ENCODE assay signal across 1 cellular context in genomic region chr1:91851130-91852010, GRCh38.
TF ChIP-seq lines count a peak whose summit lies in the region.

No MANE protein-coding gene starts in this region.

TF ChIP-seq in HEK293, 187 proteins besides CTCF, POLR2A, EP300 and RAD21 (continued from another document):
- TF ChIP-seq HIC1 (tag by site-specific recombination; IDR thresholded peaks at IDR 0.05) (peak; percentile 25; the same call in 1 of the 2 replicates), ZNF26 (tag by site-specific recombination; IDR thresholded peaks at IDR 0.05) (no peak), INSM2 (tag by site-specific recombination; IDR thresholded peaks at IDR 0.05) (peak; percentile 74), ZNF549 (tag by site-specific recombination; IDR thresholded peaks at IDR 0.05) (no peak), IKZF3 (tag by site-specific recombination; IDR thresholded peaks at IDR 0.05) (peak; percentile 97), GFI1B (tag by site-specific recombination; IDR thresholded peaks at IDR 0.05) (peak; percentile 89), ZNF560 (tag by site-specific recombination; IDR thresholded peaks at IDR 0.05; ENCODE audit: borderline replicate concordance) (no peak), GLIS1 (tag by site-specific recombination; IDR thresholded peaks at IDR 0.05) (peak; percentile 97), ZBTB6 (tag by site-specific recombination; IDR thresholded peaks at IDR 0.05) (peak; percentile 82), ZNF302 (tag by site-specific recombination; IDR thresholded peaks at IDR 0.05; ENCODE audit: low read depth) (no peak), ZNF184 (tag by site-specific recombination; IDR thresholded peaks at IDR 0.05) (0 out of 2 replicates have a peak, but pooled peaks have one; percentile 10), AEBP2 (tag by site-specific recombination; IDR thresholded peaks at IDR 0.05; ENCODE audit: borderline replicate concordance) (no peak), ZNF138 (tag by site-specific recombination; IDR thresholded peaks at IDR 0.05; ENCODE audit: borderline replicate concordance) (no peak), GLI2 (tag by site-specific recombination; IDR thresholded peaks at IDR 0.05; ENCODE audit: borderline replicate concordance, low read depth) (peak; percentile 76; the same call in 1 of the 2 replicates), ZNF624 (tag by site-specific recombination; IDR thresholded peaks at IDR 0.05) (no peak), HOXA7 (CRISPR knock-in tag; IDR thresholded peaks at IDR 0.05; ENCODE audit: borderline replicate concordance) (no peak), KLF1 (tag by site-specific recombination; IDR thresholded peaks at IDR 0.05) (peak; percentile 40), ZNF544 (tag by site-specific recombination; IDR thresholded peaks at IDR 0.05) (no peak), ZNF513 (tag by site-specific recombination; IDR thresholded peaks at IDR 0.05) (no peak; the same call in 1 of the 2 replicates), HOXC10 (CRISPR knock-in tag; IDR thresholded peaks at IDR 0.05) (no peak), KLF10 (tag by site-specific recombination; IDR thresholded peaks at IDR 0.05) (peak; percentile 63; the same call in 1 of the 2 replicates), ZNF449 (tag by site-specific recombination; IDR thresholded peaks at IDR 0.05) (no peak), ZBTB20 (tag by site-specific recombination; IDR thresholded peaks at IDR 0.05) (no peak), SCRT1 (tag by site-specific recombination; IDR thresholded peaks at IDR 0.05; ENCODE audit: borderline replicate concordance) (peak; percentile 37; the same call in 1 of the 2 replicates), ZNF155 (tag by site-specific recombination; IDR thresholded peaks at IDR 0.05) (no peak), KLF8 (tag by site-specific recombination; IDR thresholded peaks at IDR 0.05) (peak; percentile 57), ZNF341 (tag by site-specific recombination; IDR thresholded peaks at IDR 0.05; ENCODE audit: low read depth) (peak; percentile 97), PRDM4 (tag by site-specific recombination; IDR thresholded peaks at IDR 0.05) (peak; percentile 85), ZNF501 (tag by site-specific recombination; IDR thresholded peaks at IDR 0.05) (peak; percentile 66; the same call in 1 of the 2 replicates), ZNF843 (tag by site-specific recombination; IDR thresholded peaks at IDR 0.05) (peak; percentile 88), ZNF157 (tag by site-specific recombination; IDR thresholded peaks at IDR 0.05) (no peak), ZNF221 (tag by site-specific recombination; IDR thresholded peaks at IDR 0.05; ENCODE audit: borderline replicate concordance) (no peak), RBAK (tag by site-specific recombination; IDR thresholded peaks at IDR 0.05) (no peak), PATZ1 (tag by site-specific recombination; IDR thresholded peaks at IDR 0.05) (peak; percentile 65; the same call in 1 of the 2 replicates), ZEB2 (tag by site-specific recombination; IDR thresholded peaks at IDR 0.05) (peak; percentile 78; the same call in 1 of the 2 replicates), ZFP3 (tag by site-specific recombination; IDR thresholded peaks at IDR 0.05; ENCODE audit: low read depth) (no peak), ZNF175 (tag by site-specific recombination; IDR thresholded peaks at IDR 0.05) (no peak), ZNF416 (tag by site-specific recombination; IDR thresholded peaks at IDR 0.05) (no peak)
